ENCODE assay signal across 18 cellular contexts in genomic region chrY:9035246-9035645, GRCh38.
"Had no signal": no experiment of that assay in that cellular context is flagged by ENCODE, and none has a peak within 500 bp of the region (broad histone marks: within the 10 kb centered on the region; RNA-seq: fewer than 3 reads in every experiment).

No MANE protein-coding gene starts in this region.

- DNase-seq: effector memory CD8-positive, alpha-beta T cell; esophagus squamous epithelium; foreskin fibroblast; kidney; left colon; left ventricle myocardium superior; mesenchymal stem cell; naive thymus-derived CD4-positive, alpha-beta T cell; nephron progenitor cell; retina; right lobe of liver; stimulated activated CD4-positive, alpha-beta T cell treated with anti-CD3 and anti-CD28 coated beads, Interleukin-2, amount 100 ng/mL, for 24 hours; stimulated activated CD4-positive, alpha-beta T cell treated with anti-CD3 and anti-CD28 coated beads, Interleukin-4, amount 100 ng/mL, for 4 hours; stimulated activated naive CD4-positive, alpha-beta T cell; stomach; substantia nigra; transverse colon had no signal

- ATAC-seq: effector memory CD8-positive, alpha-beta T cell; gastroesophageal sphincter; left colon; left ventricle myocardium superior; naive thymus-derived CD4-positive, alpha-beta T cell; right lobe of liver had no signal
